In genomic region chr19:50191270-50191669, GRCh38 we compare ENCODE assay signal across 1 cellular context.
TF ChIP-seq lines count a peak whose summit lies in the region.

No MANE protein-coding gene starts in this region.

TF ChIP-seq in GM12878, 131 proteins besides CTCF, POLR2A, EP300 and RAD21:
- TF ChIP-seq BACH1 (IDR thresholded peaks at IDR 0.05; ENCODE audit: borderline replicate concordance), result no peak
- no peak for TF ChIP-seq NFXL1 (IDR thresholded peaks at IDR 0.05; ENCODE audit: borderline replicate concordance)
- TF ChIP-seq SPI1 (IDR thresholded peaks at IDR 0.05; ENCODE audit: borderline replicate concordance, insufficient read depth, low read depth, low read length), result no peak
- TF ChIP-seq MTA3 (IDR thresholded peaks at IDR 0.05; ENCODE audit: borderline replicate concordance, low read length), result no peak
- no peak for TF ChIP-seq TARDBP (IDR thresholded peaks at IDR 0.05; ENCODE audit: borderline replicate concordance)
- TF ChIP-seq STAT3 (IDR thresholded peaks at IDR 0.05; ENCODE audit: low read depth, low read length), result no peak
- TF ChIP-seq TCF7 (IDR thresholded peaks at IDR 0.05; ENCODE audit: borderline replicate concordance), result no peak
- no peak for TF ChIP-seq WRNIP1 (IDR thresholded peaks at IDR 0.05; ENCODE audit: borderline replicate concordance, low read depth, low read length)
